In genomic region chr4:26126135-26126718, GRCh38 we compare ENCODE assay signal across 13 cellular contexts.
DNase-seq lines count a peak whose midpoint lies in the region; ATAC-seq and TF ChIP-seq lines count a peak whose summit lies in the region.
"Had no signal": no experiment of that assay in that cellular context is flagged by ENCODE, and none has a peak within 500 bp of the region (broad histone marks: within the 10 kb centered on the region; RNA-seq: fewer than 3 reads in every experiment).

No MANE protein-coding gene starts in this region.

- H3K4me2 ChIP-seq in osteoblast (ENCODE audit: insufficient read depth, low read length): no peak overlapping the region
- H3K4me2 ChIP-seq: PC-9 had no signal

- peaks cover 4% of the 10 kb centered on the region for H3K27me3 ChIP-seq in osteoblast (ENCODE audit: insufficient read depth, low read length)

- H3K9me3 ChIP-seq in osteoblast (ENCODE audit: low read depth, low read length): no peaks in the 10 kb centered on the region

- no peak overlapping the region for H3K27ac ChIP-seq in osteoblast (ENCODE audit: low read depth, low read length)
- H3K27ac ChIP-seq: epithelial cell of prostate, PC-9 had no signal

- H3K4me1 ChIP-seq in osteoblast (ENCODE audit: insufficient read depth, low read length): no peaks in the 10 kb centered on the region

- no peaks in the 10 kb centered on the region for H3K36me3 ChIP-seq in osteoblast (ENCODE audit: insufficient read depth, low read length)

- DNase-seq in myocyte (ENCODE audit: low read depth) (peak; percentile 36), NCI-H2081 treated with DMSO at 0.1 percent for 48 hours (lab: John Stamatoyannopoulos, UW) (no peak), SW480 (ENCODE audit: low spot score) (no peak), SW 1271 (lab: John Stamatoyannopoulos, UW) (no peak), osteoblast (ENCODE audit: insufficient read length, low spot score, missing footprints) (no peak)
- DNase-seq: activated T-cell treated with anti-CD3 and anti-CD28 coated beads, Interleukin-2, amount 50 U/mL, for 24 hours; PC-9; retina had no signal

- ATAC-seq in GM18868 (IDR thresholded peaks at IDR 0.05; ENCODE audit: unreplicated experiment) (peak; percentile 56), GM21825 (IDR thresholded peaks at IDR 0.05; ENCODE audit: unreplicated experiment) (peak; percentile 39), HG03378 (IDR thresholded peaks at IDR 0.05; ENCODE audit: unreplicated experiment) (peak; percentile 64)
- ATAC-seq: HCT116 had no signal

- no peak overlapping the region for H2AFZ ChIP-seq in osteoblast (ENCODE audit: low read length)
- H2AFZ ChIP-seq: PC-9 had no signal

- no peak for TF ChIP-seq CTCF in osteoblast (IDR thresholded peaks at IDR 0.05; ENCODE audit: extremely low read depth, low read depth, low read length)

- H4K20me1 ChIP-seq in osteoblast (ENCODE audit: insufficient read depth, low read length): no peaks in the 10 kb centered on the region

- no peak overlapping the region for H3K4me3 ChIP-seq in osteoblast (ENCODE audit: insufficient read depth, low read length)
- H3K4me3 ChIP-seq: PC-9 had no signal

- no peaks in the 10 kb centered on the region for H3K79me2 ChIP-seq in osteoblast (ENCODE audit: insufficient read depth, low read length)
